Comparison of ENCODE assay signal across 22 cellular contexts in genomic region chr6:101830501-101831031, GRCh38.
A peak's percentile ranks its signal among the peaks of the same experiment; 100 is the strongest.
DNase-seq lines count a peak whose midpoint lies in the region; ATAC-seq and TF ChIP-seq lines count a peak whose summit lies in the region.
"Had no signal": no experiment of that assay in that cellular context is flagged by ENCODE, and none has a peak within 500 bp of the region (broad histone marks: within the 10 kb centered on the region; RNA-seq: fewer than 3 reads in every experiment).

No MANE protein-coding gene starts in this region.

- H3K27ac ChIP-seq in epithelial cell of prostate (no peak overlapping the region), ovary (no peak overlapping the region), upper lobe of right lung (no peak overlapping the region)
- H3K27ac ChIP-seq: 22Rv1, gastroesophageal sphincter, prostate gland had no signal

- no peaks in the 10 kb centered on the region for H3K4me1 Mint-ChIP-seq in stimulated activated naive B cell treated with anti-CD40 and anti-IgM and Interleukin-4, amounts not matched to agents 10 μg/mL and 1 μg/mL and 100 μg/mL, for 72 hours
- H3K4me1 Mint-ChIP-seq: activated CD4-positive, alpha-beta memory T cell treated with anti-CD3 and anti-CD28 coated beads, Interleukin-2, amount 10 ng/mL, durations not matched to agents 7 days and 5 days; CD4-positive, alpha-beta memory T cell; nephron had no signal

- H3K9me3 ChIP-seq in ovary = no peaks in the 10 kb centered on the region
- H3K9me3 ChIP-seq in upper lobe of right lung = no peaks in the 10 kb centered on the region
- H3K9me3 ChIP-seq: prostate gland had no signal

- no peaks in the 10 kb centered on the region for H3K27me3 Mint-ChIP-seq in stimulated activated naive B cell treated with anti-CD40 and anti-IgM and Interleukin-4, amounts not matched to agents 10 μg/mL and 1 μg/mL and 100 μg/mL, for 72 hours
- H3K27me3 Mint-ChIP-seq: activated CD4-positive, alpha-beta memory T cell treated with anti-CD3 and anti-CD28 coated beads, Interleukin-2, amount 10 ng/mL, durations not matched to agents 7 days and 5 days; CD4-positive, alpha-beta memory T cell had no signal

- no peaks in the 10 kb centered on the region for H3K36me3 ChIP-seq in ovary
- no peaks in the 10 kb centered on the region for H3K36me3 ChIP-seq in upper lobe of right lung
- H3K36me3 ChIP-seq: gastroesophageal sphincter, prostate gland had no signal

- H3K4me3 Mint-ChIP-seq in stimulated activated naive B cell treated with anti-CD40 and anti-IgM and Interleukin-4, amounts not matched to agents 10 μg/mL and 1 μg/mL and 100 μg/mL, for 72 hours = no peak overlapping the region
- H3K4me3 Mint-ChIP-seq: activated CD4-positive, alpha-beta memory T cell treated with anti-CD3 and anti-CD28 coated beads, Interleukin-2, amount 10 ng/mL, durations not matched to agents 7 days and 5 days; activated T-cell treated with anti-CD3 and anti-CD28 coated beads, Interleukin-2, amount 50 U/mL, for 4 hours; CD4-positive, alpha-beta memory T cell; nephron had no signal

- H3K9me3 Mint-ChIP-seq in stimulated activated naive B cell treated with anti-CD40 and anti-IgM and Interleukin-4, amounts not matched to agents 10 μg/mL and 1 μg/mL and 100 μg/mL, for 72 hours = peaks cover 6 to 13% of the 10 kb centered on the region in 2 donors

- intact Hi-C loops in ovary (cut with DNase I) = no loop called here
- intact Hi-C loops in upper lobe of right lung (cut with DNase I) = no loop called here

- no peak for TF ChIP-seq EP300 in ovary (IDR thresholded peaks at IDR 0.05)

- DNase-seq in DMS 273 (lab: John Stamatoyannopoulos, UW; ENCODE audit: unreplicated experiment) = peak; percentile 2
- DNase-seq in DMS 273 treated with DMSO at 0.1 percent for 48 hours (lab: John Stamatoyannopoulos, UW) = no peak
- DNase-seq in NCI-H69 (lab: John Stamatoyannopoulos, UW) = peak; percentile 37
- DNase-seq in epithelial cell of prostate (ENCODE audit: low read depth, low spot score) = peak; percentile 5
- DNase-seq in stimulated activated naive B cell treated with anti-CD40 and anti-IgM and Interleukin-4, amounts not matched to agents 10 μg/mL and 1 μg/mL and 100 μg/mL, for 72 hours = no peak
- DNase-seq in ovary = no peak
- no peak for DNase-seq in upper lobe of right lung
- DNase-seq: activated CD4-positive, alpha-beta memory T cell treated with anti-CD3 and anti-CD28 coated beads, Interleukin-2, amount 10 ng/mL, durations not matched to agents 7 days and 5 days; activated T-cell treated with anti-CD3 and anti-CD28 coated beads, Interleukin-2, amount 50 U/mL, for 4 hours; CD4-positive, alpha-beta memory T cell; MV-4-11; NCI-H2081; NCI-H526 treated with DMSO at 0.1 percent for 48 hours; stimulated activated naive CD4-positive, alpha-beta T cell treated with Interleukin-2 at 50 U/mL for 16 hours had no signal

- no peak for TF ChIP-seq POLR2A in ovary (IDR thresholded peaks at IDR 0.05)

- H3K4me1 ChIP-seq in ovary (ENCODE audit: insufficient read depth) = no peaks in the 10 kb centered on the region
- H3K4me1 ChIP-seq in upper lobe of right lung = no peaks in the 10 kb centered on the region
- H3K4me1 ChIP-seq: gastroesophageal sphincter, prostate gland had no signal

- peak overlapping the region; percentile 15 for H3K27ac Mint-ChIP-seq in stimulated activated naive B cell treated with anti-CD40 and anti-IgM and Interleukin-4, amounts not matched to agents 10 μg/mL and 1 μg/mL and 100 μg/mL, for 72 hours
- H3K27ac Mint-ChIP-seq: activated CD4-positive, alpha-beta memory T cell treated with anti-CD3 and anti-CD28 coated beads, Interleukin-2, amount 10 ng/mL, durations not matched to agents 7 days and 5 days; activated naive CD4-positive, alpha-beta T cell treated with anti-CD3 and anti-CD28 coated beads, Interleukin-2, amount 50 U/mL, for 72 hours; CD4-positive, alpha-beta memory T cell; nephron had no signal

- H3K4me3 ChIP-seq in ovary = no peak overlapping the region
- H3K4me3 ChIP-seq in upper lobe of right lung = no peak overlapping the region
- H3K4me3 ChIP-seq: gastroesophageal sphincter, lung, prostate gland had no signal

- no peaks in the 10 kb centered on the region for H3K36me3 Mint-ChIP-seq in stimulated activated naive B cell treated with anti-CD40 and anti-IgM and Interleukin-4, amounts not matched to agents 10 μg/mL and 1 μg/mL and 100 μg/mL, for 72 hours
- H3K36me3 Mint-ChIP-seq: CD4-positive, alpha-beta memory T cell had no signal

- ATAC-seq in stimulated activated naive B cell treated with anti-CD40 and anti-IgM and Interleukin-4, amounts not matched to agents 10 μg/mL and 1 μg/mL and 100 μg/mL, for 72 hours (replicated peaks) = no peak
- ATAC-seq in GM18861 (IDR thresholded peaks at IDR 0.05; ENCODE audit: unreplicated experiment) (no peak), upper lobe of right lung (no peak)
- ATAC-seq: activated naive CD4-positive, alpha-beta T cell treated with anti-CD3 and anti-CD28 coated beads, Interleukin-2, amount 50 U/mL, for 72 hours; activated T-cell treated with anti-CD3 and anti-CD28 coated beads, Interleukin-2, amount 50 U/mL, for 4 hours; gastroesophageal sphincter; Panc1 had no signal

- H3K27me3 ChIP-seq in ovary = no peaks in the 10 kb centered on the region
- no peaks in the 10 kb centered on the region for H3K27me3 ChIP-seq in upper lobe of right lung
- H3K27me3 ChIP-seq: gastroesophageal sphincter had no signal

- TF ChIP-seq CTCF in ovary (IDR thresholded peaks at IDR 0.05) (no peak), upper lobe of right lung (IDR thresholded peaks at IDR 0.05) (no peak)

Comparison
In these comparisons a context has a peak if more than half of its experiments do, and no peak if none do; other contexts are left out.
1. DNase-seq: peak in DMS 273 (single experiment), NCI-H69 (single experiment) and epithelial cell of prostate (single experiment); none in DMS 273 treated with DMSO at 0.1 percent for 48 hours (single experiment), stimulated activated naive B cell treated with anti-CD40 and anti-IgM and Interleukin-4, amounts not matched to agents 10 μg/mL and 1 μg/mL and 100 μg/mL, for 72 hours (single experiment), ovary (0 of 5) and upper lobe of right lung (single experiment).